Comparison of ENCODE assay signal across 11 cellular contexts in genomic region chr11:68374531-68374930, GRCh38.
DNase-seq lines count a peak whose midpoint lies in the region; ATAC-seq and TF ChIP-seq lines count a peak whose summit lies in the region.
"Had no signal": no experiment of that assay in that cellular context is flagged by ENCODE, and none has a peak within 500 bp of the region (broad histone marks: within the 10 kb centered on the region; RNA-seq: fewer than 3 reads in every experiment).

No MANE protein-coding gene starts in this region.

- no peak overlapping the region for H3K14ac ChIP-seq in H9 (ENCODE audit: insufficient read depth, low read length)

- no peaks in the 10 kb centered on the region; the same call in 1 of the 2 replicates for H3K27me3 Mint-ChIP-seq in H9 (ENCODE audit: low read depth)
- H3K27me3 Mint-ChIP-seq in activated naive CD8-positive, alpha-beta T cell treated with anti-CD3 and anti-CD28 coated beads, Interleukin-2, amount 50 U/mL, for 24 hours: peaks cover 3% of the 10 kb centered on the region

- DNase-seq in H9 (no peak), stomach (no peak), NCI-H446 treated with DMSO at 0.1 percent for 48 hours (lab: John Stamatoyannopoulos, UW) (no peak), KG1 (lab: John Stamatoyannopoulos, UW) (no peak)
- no peak for DNase-seq in activated naive CD8-positive, alpha-beta T cell treated with anti-CD3 and anti-CD28 coated beads, Interleukin-2, amount 50 U/mL, for 24 hours
- DNase-seq: activated T-cell treated with anti-CD3 and anti-CD28 coated beads, Interleukin-2, amount 50 U/mL, for 1 hour; MM.1S; NCI-H226 had no signal

- intact Hi-C loops in stomach (cut with DNase I; ENCODE audit: low total_unique reads): no loop called here

- no peak overlapping the region for H2BK15ac ChIP-seq in H9 (ENCODE audit: low read depth, low read length)

- no peak for ATAC-seq in activated naive CD8-positive, alpha-beta T cell treated with anti-CD3 and anti-CD28 coated beads, Interleukin-2, amount 50 U/mL, for 24 hours
- no peak for ATAC-seq in GM21515 (IDR thresholded peaks at IDR 0.05; ENCODE audit: unreplicated experiment)

- H2BK120ac ChIP-seq in H9 (ENCODE audit: low read depth, low read length, poor library complexity, severe bottlenecking): no peak overlapping the region

- TF ChIP-seq CTCF in H9 (conservative IDR thresholded peaks at IDR 0.05): no peak
- TF ChIP-seq CTCF in stomach (IDR thresholded peaks at IDR 0.05): no peak

- H3K4me3 ChIP-seq in mesodermal cell (ENCODE audit: extremely low read depth, insufficient read depth, low read length, poor library complexity, severe bottlenecking) (no peak overlapping the region), stomach (peak overlapping the region in 1 of 4 donors; percentile 26)

- H3K27me3 ChIP-seq in H9 (ENCODE audit: insufficient read depth, low read length) (no peaks in the 10 kb centered on the region), stomach (no peaks in the 10 kb centered on the region)

- WGBS in H9 (ENCODE audit: extremely low coverage, insufficient read length, low lambda C conversion rate): no CpG with 5 or more reads among the region's 12 CpGs
- 94 to 98% methylated on average over 12 of the region's 12 CpGs for WGBS in mesodermal cell (ENCODE audit: insufficient coverage in 2 of 2), 2 experiments
- 41 to 53% (median 47%) methylated on average over 12 of the region's 12 CpGs for WGBS in stomach, 5 donors

- no peak overlapping the region for H4K8ac ChIP-seq in H9 (replicated peaks; ENCODE audit: insufficient read length, low read depth, low read length)

- TF ChIP-seq EP300 in stomach (IDR thresholded peaks at IDR 0.05): no peak

- no peaks in the 10 kb centered on the region for H3K4me1 ChIP-seq in H9 (ENCODE audit: insufficient read depth, low read length)
- H3K4me1 ChIP-seq in mesodermal cell (ENCODE audit: control insufficient read depth, insufficient read depth, low read length, poor library complexity, severe bottlenecking): peaks cover 32% of the 10 kb centered on the region
- H3K4me1 ChIP-seq in stomach: peaks cover 58 to 96% (median 86%) of the 10 kb centered on the region in 4 donors

- no peak overlapping the region for H4K5ac ChIP-seq in H9 (ENCODE audit: insufficient read length, low read depth, low read length)

- H3K18ac ChIP-seq in H9 (ENCODE audit: insufficient read length, low read depth, low read length): no peak overlapping the region

- peaks cover 13 to 19% (median 13%) of the 10 kb centered on the region in 3 experiments; a peak in 6 of 7 replicates for H3K36me3 Mint-ChIP-seq in H9 (ENCODE audit: insufficient read depth in 1 of 3, low read depth in 3 of 3)
- no peaks in the 10 kb centered on the region for H3K36me3 Mint-ChIP-seq in activated naive CD8-positive, alpha-beta T cell treated with anti-CD3 and anti-CD28 coated beads, Interleukin-2, amount 50 U/mL, for 24 hours (ENCODE audit: low read depth)

- no peak overlapping the region for H3K4me3 Mint-ChIP-seq in H9
- no peak overlapping the region for H3K4me3 Mint-ChIP-seq in activated naive CD8-positive, alpha-beta T cell treated with anti-CD3 and anti-CD28 coated beads, Interleukin-2, amount 50 U/mL, for 24 hours

- no peak overlapping the region for H3K9ac ChIP-seq in H9 (ENCODE audit: extremely low read depth, insufficient read length, low read length)

- no peak overlapping the region for H2BK5ac ChIP-seq in H9 (ENCODE audit: insufficient read length, low read length)

- H3K27ac Mint-ChIP-seq in H9: peak overlapping the region; percentile 64 to 92 (median 75); a peak in 3 of 7 replicates
- no peak overlapping the region for H3K27ac Mint-ChIP-seq in activated naive CD8-positive, alpha-beta T cell treated with anti-CD3 and anti-CD28 coated beads, Interleukin-2, amount 50 U/mL, for 24 hours

- H3K9me3 Mint-ChIP-seq in H9: 0 out of 5 replicates have a peak, but pooled peaks cover 0 to 6% of the 10 kb centered on the region in 2 experiments
- H3K9me3 Mint-ChIP-seq in activated naive CD8-positive, alpha-beta T cell treated with anti-CD3 and anti-CD28 coated beads, Interleukin-2, amount 50 U/mL, for 24 hours: no peaks in the 10 kb centered on the region

- no peak for TF ChIP-seq POLR2A in stomach (IDR thresholded peaks at IDR 0.05)

- no peak overlapping the region for H2BK20ac ChIP-seq in H9 (ENCODE audit: low read depth, low read length, poor library complexity, severe bottlenecking)

- no peak overlapping the region for H4K91ac ChIP-seq in H9 (ENCODE audit: insufficient read length, low read depth, low read length)

- H4K20me1 ChIP-seq in H9 (ENCODE audit: control insufficient read depth, insufficient read depth, insufficient read length): no peaks in the 10 kb centered on the region

- H3T11ph ChIP-seq in H9 (ENCODE audit: low read length): no peak overlapping the region

- H3K79me1 ChIP-seq in H9 (ENCODE audit: insufficient read depth, low read depth, low read length, poor library complexity, severe bottlenecking): no peaks in the 10 kb centered on the region

- H3K27ac ChIP-seq in H9 (ENCODE audit: insufficient read length, low read depth, low read length) (no peak overlapping the region), angular gyrus (ENCODE audit: low read depth, low read length) (peak overlapping the region; percentile 38), mesodermal cell (ENCODE audit: low read depth, low read length, severe bottlenecking) (peak overlapping the region; percentile 91), stomach (peak overlapping the region in 4 of 5 donors; percentile 70 to 86 (median 80))

- no peak overlapping the region for H3K4ac ChIP-seq in H9 (ENCODE audit: low read depth, low read length)

- peaks cover 9% of the 10 kb centered on the region for H3K36me3 ChIP-seq in mesodermal cell (ENCODE audit: control insufficient read depth, insufficient read depth, low read length)
- H3K36me3 ChIP-seq in stomach: peaks cover 0 to 12% (median 0%) of the 10 kb centered on the region in 4 donors

- no peaks in the 10 kb centered on the region for H3K23me2 ChIP-seq in H9 (ENCODE audit: insufficient read length, low read depth, low read length, poor library complexity, severe bottlenecking)

- H2AFZ ChIP-seq in H9 (ENCODE audit: low read length): no peak overlapping the region

- H3K56ac ChIP-seq in H9 (ENCODE audit: insufficient read length, low read depth, low read length): no peak overlapping the region

- peaks cover 0 to 6% of the 10 kb centered on the region in 2 experiments; a peak in 1 of 4 replicates for H3K4me1 Mint-ChIP-seq in H9
- peaks cover 8% of the 10 kb centered on the region for H3K4me1 Mint-ChIP-seq in activated naive CD8-positive, alpha-beta T cell treated with anti-CD3 and anti-CD28 coated beads, Interleukin-2, amount 50 U/mL, for 24 hours

- no peak overlapping the region for H2AK5ac ChIP-seq in H9 (ENCODE audit: insufficient read length, low read length)

- no peak overlapping the region for H3K4me2 ChIP-seq in H9 (ENCODE audit: insufficient read depth, insufficient read length, low read length)

- H3K79me2 ChIP-seq in H9 (ENCODE audit: insufficient read depth, low read length): no peaks in the 10 kb centered on the region

- no peak overlapping the region for H3K23ac ChIP-seq in H9 (ENCODE audit: insufficient read length, low read depth, low read length)

- H2BK12ac ChIP-seq in H9 (ENCODE audit: insufficient read length, low read depth, low read length): no peak overlapping the region

- H3K9me3 ChIP-seq in H9 (ENCODE audit: control insufficient read depth, low read depth, low read length) (no peaks in the 10 kb centered on the region), mesodermal cell (ENCODE audit: control insufficient read depth, low read length) (no peaks in the 10 kb centered on the region), stomach (no peaks in the 10 kb centered on the region)
